11 cellular contexts compared by ENCODE assay signal in genomic region chr12:96263449-96263902, GRCh38.
DNase-seq lines count a peak whose midpoint lies in the region; ATAC-seq and TF ChIP-seq lines count a peak whose summit lies in the region.
"Had no signal": no experiment of that assay in that cellular context is flagged by ENCODE, and none has a peak within 500 bp of the region (broad histone marks: within the 10 kb centered on the region; RNA-seq: fewer than 3 reads in every experiment).

No MANE protein-coding gene starts in this region.

- H3K4me3 ChIP-seq in fibroblast of pulmonary artery (replicated peaks; ENCODE audit: low read depth, low read length) (no peak overlapping the region), spleen (no peak overlapping the region), MM.1S (ENCODE audit: low read length) (no peak overlapping the region)

- H2AFZ ChIP-seq in MM.1S (ENCODE audit: low read length): no peak overlapping the region

- peaks cover 15 to 46% of the 10 kb centered on the region in 2 donors for H3K36me3 Mint-ChIP-seq in activated naive CD4-positive, alpha-beta T cell treated with anti-CD3 and anti-CD28 coated beads, Interleukin-2, amount 50 U/mL, for 72 hours

- peak overlapping the region; percentile 7 to 87 for H3K27ac Mint-ChIP-seq in activated naive CD4-positive, alpha-beta T cell treated with anti-CD3 and anti-CD28 coated beads, Interleukin-2, amount 50 U/mL, for 72 hours

- no peaks in the 10 kb centered on the region for H3K9me2 ChIP-seq in MM.1S (replicated peaks; ENCODE audit: insufficient read depth, low read length)

- H3K9me3 ChIP-seq in spleen (no peaks in the 10 kb centered on the region), MM.1S (replicated peaks; ENCODE audit: insufficient read depth, low read length) (no peaks in the 10 kb centered on the region)
- H3K9me3 ChIP-seq: neutrophil had no signal

- TF ChIP-seq CTCF in fibroblast of pulmonary artery (IDR thresholded peaks at IDR 0.05; ENCODE audit: low read length, missing control alignments): no peak
- TF ChIP-seq CTCF in spleen (IDR thresholded peaks at IDR 0.05 in 8 of 11, conservative IDR thresholded peaks at IDR 0.05 in 3 of 11): no peak
- no peak for TF ChIP-seq CTCF in MM.1S (IDR thresholded peaks at IDR 0.05; ENCODE audit: low read length)

- DNase-seq in activated naive CD4-positive, alpha-beta T cell treated with anti-CD3 and anti-CD28 coated beads, Interleukin-2, amount 50 U/mL, for 72 hours (ENCODE audit: low spot score in 2 of 2): no peak
- DNase-seq in activated naive CD4-positive, alpha-beta T cell (lab: John Stamatoyannopoulos, UW): no peak
- DNase-seq in NCI-H748 (lab: John Stamatoyannopoulos, UW; ENCODE audit: unreplicated experiment) (peak; percentile 88), fibroblast of pulmonary artery (ENCODE audit: low read depth) (peak; percentile 65), spleen (no peak), MM.1S (no peak)
- DNase-seq in activated CD4-positive, alpha-beta T cell treated with anti-CD3 and anti-CD28 coated beads, Interleukin-2, amount 50 U/mL, for 1 hour: no peak
- DNase-seq: activated gamma-delta T cell, MV-4-11 had no signal

- H3K36me3 ChIP-seq in spleen (peaks cover 0 to 100% (median 31%) of the 10 kb centered on the region in 6 donors), MM.1S (replicated peaks; ENCODE audit: insufficient read depth, low read length) (peaks cover 3% of the 10 kb centered on the region; the same call in 1 of the 2 replicates)

- no peaks in the 10 kb centered on the region for H4K20me1 ChIP-seq in MM.1S (ENCODE audit: insufficient read depth, low read length)

- no peaks in the 10 kb centered on the region for H3F3A ChIP-seq in MM.1S (ENCODE audit: insufficient read depth, low read length)

- H3K4me2 ChIP-seq in MM.1S (ENCODE audit: low read depth, low read length): no peak overlapping the region

- intact Hi-C loops in spleen (cut with DNase I; ENCODE audit: low total_unique reads): no loop called here

- no peak for TF ChIP-seq POLR2A in spleen (IDR thresholded peaks at IDR 0.05)

- H3K9ac ChIP-seq in MM.1S (ENCODE audit: low read length): no peak overlapping the region

- ATAC-seq in activated naive CD4-positive, alpha-beta T cell treated with anti-CD3 and anti-CD28 coated beads, Interleukin-2, amount 50 U/mL, for 72 hours: no peak
- no peak for ATAC-seq in GM18909 (IDR thresholded peaks at IDR 0.05; ENCODE audit: poor library complexity, unreplicated experiment)

- H3K27ac ChIP-seq in spleen (peak overlapping the region in 6 of 8 donors; percentile 9 to 47 (median 15)), MM.1S (ENCODE audit: low read length) (no peak overlapping the region)
- H3K27ac ChIP-seq: neutrophil had no signal

- peaks cover 0 to 35% (median 11%) of the 10 kb centered on the region in 6 donors for H3K4me1 ChIP-seq in spleen
- 0 out of 2 replicates have a peak, but pooled peaks cover 5% of the 10 kb centered on the region for H3K4me1 ChIP-seq in MM.1S (ENCODE audit: low read length)

- 58 to 82% (median 75%) methylated on average over 11 of the region's 11 CpGs for WGBS in spleen, 5 donors

- H3K79me2 ChIP-seq in MM.1S (ENCODE audit: low read length): peaks cover 45% of the 10 kb centered on the region

- H3K9me3 Mint-ChIP-seq in activated naive CD4-positive, alpha-beta T cell treated with anti-CD3 and anti-CD28 coated beads, Interleukin-2, amount 50 U/mL, for 72 hours: no peaks in the 10 kb centered on the region

- H3K27me3 ChIP-seq in spleen (replicated peaks in 1 of 7): no peaks in the 10 kb centered on the region
- H3K27me3 ChIP-seq in MM.1S (replicated peaks; ENCODE audit: insufficient read depth, low read length): no peaks in the 10 kb centered on the region
- H3K27me3 ChIP-seq: neutrophil had no signal

Comparison
In these comparisons a context has a peak if more than half of its experiments do, and no peak if none do; other contexts are left out.
1. DNase-seq: peak in NCI-H748 (single experiment) and fibroblast of pulmonary artery (single experiment); none in activated naive CD4-positive, alpha-beta T cell treated with anti-CD3 and anti-CD28 coated beads, Interleukin-2, amount 50 U/mL, for 72 hours (0 of 2), activated naive CD4-positive, alpha-beta T cell (0 of 4), spleen (single experiment), MM.1S (single experiment) and activated CD4-positive, alpha-beta T cell treated with anti-CD3 and anti-CD28 coated beads, Interleukin-2, amount 50 U/mL, for 1 hour (single experiment).